ENCODE assay signal across 20 cellular contexts in genomic region chr18:37247499-37248161, GRCh38.
A peak's percentile ranks its signal among the peaks of the same experiment; 100 is the strongest.
DNase-seq lines count a peak whose midpoint lies in the region; ATAC-seq, FAIRE-seq and TF ChIP-seq lines count a peak whose summit lies in the region.
"Had no signal": no experiment of that assay in that cellular context is flagged by ENCODE, and none has a peak within 500 bp of the region (broad histone marks: within the 10 kb centered on the region; RNA-seq: fewer than 3 reads in every experiment).

No MANE protein-coding gene starts in this region.

- H3K9me3 ChIP-seq in SK-N-SH, result no peaks in the 10 kb centered on the region
- no peaks in the 10 kb centered on the region for H3K9me3 ChIP-seq in H1 (ENCODE audit: insufficient read depth in 2 of 2, low read depth in 1 of 2, low read length in 1 of 2)
- H3K9me3 ChIP-seq in colonic mucosa, result no peaks in the 10 kb centered on the region
- H3K9me3 ChIP-seq: A549, Caco-2 had no signal

- no peaks in the 10 kb centered on the region for H4K20me1 ChIP-seq in SK-N-SH (ENCODE audit: insufficient read depth)
- H4K20me1 ChIP-seq in H1 (replicated peaks in 1 of 2; ENCODE audit: control insufficient read depth in 1 of 2, insufficient read depth in 2 of 2, low read length in 2 of 2), result peaks cover 0 to 6% of the 10 kb centered on the region in 2 experiments

- POLR2A ChIA-PET in SK-N-SH (lab: Yijun Ruan, JAX), result no interaction called here
- POLR2A ChIA-PET in H1 (lab: Charles Lee; ENCODE audit: partially characterized antibody), result interaction anchor here (0.9 kb wide), 1 partner anchor 70 kb away, joined by 3 read pairs; no protein-coding TSS in a partner anchor
- POLR2A ChIA-PET in HEK293T (lab: Yijun Ruan, JAX), result no interaction called here

- peak overlapping the region; percentile 45; the same call in 1 of the 2 replicates for H2BK12ac ChIP-seq in H1 (ENCODE audit: low read depth, low read length)

- H3K23me2 ChIP-seq in H1 (ENCODE audit: low read depth, low read length), result no peaks in the 10 kb centered on the region

- no peak overlapping the region for H4K5ac ChIP-seq in H1 (ENCODE audit: insufficient read length, low read depth, low read length)

- H3K18ac ChIP-seq in H1 (ENCODE audit: extremely low read depth, low read length), result 0 out of 2 replicates have a peak overlapping the region, but pooled peaks have one; percentile 10

- peak; percentile 60 for DNase-seq in SK-N-SH
- DNase-seq in H1 (ENCODE audit: low read depth in 1 of 2, low spot score in 2 of 2), result no peak
- peak; percentile 18 for DNase-seq in nephron progenitor cell
- no peak for DNase-seq in dedifferentiated amniotic fluid mesenchymal stem cell (ENCODE audit: extremely low spot score)
- DNase-seq in colonic mucosa, result no peak
- no peak for DNase-seq in HEK293T (ENCODE audit: extremely low spot score)
- DNase-seq: AML-193; Caco-2; CD4-positive, alpha-beta T cell; IMR-90; KBM-7 had no signal

- TF ChIP-seq CTCF in SK-N-SH (IDR thresholded peaks at IDR 0.05) (no peak), H1 (IDR thresholded peaks at IDR 0.05; ENCODE audit: control extremely low read depth in 1 of 3, insufficient read depth in 1 of 3, low read depth in 1 of 3, low read length in 3 of 3) (peak in 1 of 3 experiments; percentile 17; a peak in 1 of 4 replicates), nephron progenitor cell (IDR thresholded peaks at IDR 0.05) (no peak), colonic mucosa (IDR thresholded peaks at IDR 0.05) (no peak)

- no peak for TF ChIP-seq POLR2A in H1 (IDR thresholded peaks at IDR 0.05; ENCODE audit: control extremely low read depth in 1 of 2, low read depth in 2 of 2, low read length in 2 of 2)

- no peak overlapping the region for H3K27ac ChIP-seq in SK-N-SH (ENCODE audit: low read depth in 2 of 2, low read length in 1 of 2)
- no peak overlapping the region for H3K27ac ChIP-seq in H1 (ENCODE audit: low read depth, low read length)
- no peak overlapping the region for H3K27ac ChIP-seq in colonic mucosa
- H3K27ac ChIP-seq: 22Rv1, A549, C4-2B had no signal

- H3K4me3 Mint-ChIP-seq in nephron progenitor cell, result no peak overlapping the region
- H3K4me3 Mint-ChIP-seq: CD4-positive, alpha-beta T cell had no signal

- H3K9ac ChIP-seq in SK-N-SH, result no peak overlapping the region
- no peak overlapping the region for H3K9ac ChIP-seq in H1 (replicated peaks in 1 of 4; ENCODE audit: extremely low read depth in 1 of 4, low read depth in 3 of 4, low read length in 3 of 4)
- H3K9ac ChIP-seq in colonic mucosa (ENCODE audit: low read depth in 2 of 2, low read length in 2 of 2), result no peak overlapping the region

- no peaks in the 10 kb centered on the region; a peak in 1 of 4 replicates for H3K4me1 ChIP-seq in SK-N-SH (ENCODE audit: control insufficient read depth in 1 of 2, insufficient read depth in 2 of 2, low read depth in 1 of 2, low read length in 1 of 2)
- H3K4me1 ChIP-seq in H1 (replicated peaks in 1 of 4; ENCODE audit: control insufficient read depth in 3 of 4, insufficient read depth in 4 of 4, low read length in 3 of 4), result peaks cover 0 to 10% (median 5%) of the 10 kb centered on the region in 4 experiments; a peak in 5 of 7 replicates
- H3K4me1 ChIP-seq in colonic mucosa, result no peaks in the 10 kb centered on the region
- H3K4me1 ChIP-seq: A549, Caco-2 had no signal

- H3K23ac ChIP-seq in H1 (ENCODE audit: insufficient read length), result no peak overlapping the region

- no peaks in the 10 kb centered on the region; the same call in 1 of the 2 replicates for H3K27me3 ChIP-seq in SK-N-SH (ENCODE audit: insufficient read depth)
- H3K27me3 ChIP-seq in H1 (replicated peaks in 1 of 4; ENCODE audit: control insufficient read depth in 3 of 4, extremely low read depth in 1 of 4, insufficient read depth in 3 of 4, low read length in 3 of 4), result peaks cover 2 to 17% (median 8%) of the 10 kb centered on the region in 4 experiments
- H3K27me3 ChIP-seq in colonic mucosa, result peaks cover under 1% of the 10 kb centered on the region

- peak overlapping the region; percentile 27 for H3K4ac ChIP-seq in H1 (replicated peaks; ENCODE audit: insufficient read length, low read depth, low read length)

- intact Hi-C loops in colonic mucosa (cut with DNase I), result no loop called here

- H2AFZ ChIP-seq in SK-N-SH (ENCODE audit: low read depth), result no peak overlapping the region
- H2AFZ ChIP-seq in H1 (ENCODE audit: low read length), result no peak overlapping the region

- H2BK120ac ChIP-seq in H1 (replicated peaks; ENCODE audit: low read depth, low read length), result no peak overlapping the region

- no peak for FAIRE-seq in H1 (lab: Jason Lieb, UNC)
- FAIRE-seq: A549, G401.6, GM12891, H54, HTR-8/SVneo had no signal

- H3K79me2 ChIP-seq in SK-N-SH (ENCODE audit: insufficient read depth), result no peaks in the 10 kb centered on the region
- H3K79me2 ChIP-seq in H1 (ENCODE audit: control insufficient read depth in 1 of 2, insufficient read depth in 2 of 2, low read length in 2 of 2), result no peaks in the 10 kb centered on the region

- CTCF ChIA-PET in SK-N-SH (lab: Yijun Ruan, JAX), result interaction anchor here (1.1 kb wide), 2 partner anchors 14 to 16 kb away, joined by 3 to 4 read pairs; no protein-coding TSS in a partner anchor
- CTCF ChIA-PET in H1 (lab: Charles Lee; ENCODE audit: partially characterized antibody), result interaction anchor here (3.0 to 4.7 kb wide), 2 partner anchors 40 to 305 kb away, joined by 16 to 36 read pairs; no protein-coding TSS in a partner anchor
- CTCF ChIA-PET in HEK293T (lab: Yijun Ruan, JAX), result interaction anchor here (2.2 kb wide), 1 partner anchor 419 kb away, joined by 4 read pairs; the partner anchor contains the start of genes KIAA1328 and TPGS2

- H3K36me3 ChIP-seq in SK-N-SH (replicated peaks in 1 of 2; ENCODE audit: control insufficient read depth in 1 of 2, insufficient read depth in 2 of 2, low read length in 1 of 2) (no peaks in the 10 kb centered on the region), H1 (ENCODE audit: control insufficient read depth in 2 of 4, insufficient read depth in 4 of 4, low read length in 3 of 4) (no peaks in the 10 kb centered on the region), colonic mucosa (no peaks in the 10 kb centered on the region)

- H3K4me3 ChIP-seq in SK-N-SH (ENCODE audit: low read depth in 2 of 2, low read length in 1 of 2) (no peak overlapping the region), H1 (ENCODE audit: extremely low read depth in 1 of 4, insufficient read depth in 2 of 4, low read depth in 3 of 4, low read length in 4 of 4) (no peak overlapping the region), colonic mucosa (no peak overlapping the region)
- H3K4me3 ChIP-seq: A549 had no signal

- H4K91ac ChIP-seq in H1 (replicated peaks; ENCODE audit: insufficient read length, low read length), result no peak overlapping the region

- peaks cover 46% of the 10 kb centered on the region for H3K27me3 Mint-ChIP-seq in nephron progenitor cell (ENCODE audit: low read depth, poor library complexity)

- no peak overlapping the region for H3K14ac ChIP-seq in H1 (ENCODE audit: insufficient read length)

- no peaks in the 10 kb centered on the region for H3K9me3 Mint-ChIP-seq in nephron progenitor cell
- H3K9me3 Mint-ChIP-seq: CD4-positive, alpha-beta T cell had no signal

- H3K4me2 ChIP-seq in SK-N-SH (no peak overlapping the region), H1 (ENCODE audit: insufficient read depth in 1 of 2, low read depth in 2 of 2, low read length in 2 of 2) (no peak overlapping the region)
- H3K4me2 ChIP-seq: A549 had no signal

- no peak overlapping the region for H2BK20ac ChIP-seq in H1 (ENCODE audit: low read length)

- TF ChIP-seq EP300 in SK-N-SH (IDR thresholded peaks at IDR 0.05; ENCODE audit: borderline replicate concordance in 1 of 2, low read depth in 1 of 2, low read length in 1 of 2), result no peak
- no peak for TF ChIP-seq EP300 in H1 (IDR thresholded peaks at IDR 0.05; ENCODE audit: borderline replicate concordance in 1 of 2, low read depth in 2 of 2, low read length in 2 of 2)

- ATAC-seq in SK-N-SH treated with all-trans-retinoic acid at 6 μM for 48 hours, result no peak; the same call in 2 of the 3 replicates
- ATAC-seq: A549, HCT116 had no signal

- no peaks in the 10 kb centered on the region; the same call in 1 of the 2 replicates for H3K79me1 ChIP-seq in H1 (ENCODE audit: low read depth, low read length)

- peaks cover 64% of the 10 kb centered on the region for H3K4me1 Mint-ChIP-seq in nephron progenitor cell

- H3K27ac Mint-ChIP-seq in nephron progenitor cell, result no peak overlapping the region
- H3K27ac Mint-ChIP-seq: CD4-positive, alpha-beta T cell had no signal

- WGBS in SK-N-SH (ENCODE audit: low lambda C conversion rate), result 66% methylated on average over 9 of the region's 10 CpGs
- WGBS in H1 (ENCODE audit: extremely low coverage in 1 of 2, insufficient coverage in 1 of 2, insufficient read length in 1 of 2, insufficient replicate concordance in 2 of 2, low coverage in 1 of 2, low lambda C conversion rate in 2 of 2, missing lambda C conversion rate in 1 of 2), 2 experiments, result 82% methylated on average over 10 of the region's 10 CpGs; no CpG with 5 or more reads in 1 of the 2 experiments

- TF ChIP-seq RAD21 in SK-N-SH (IDR thresholded peaks at IDR 0.05; ENCODE audit: low read length) (no peak), H1 (IDR thresholded peaks at IDR 0.05 in 1 of 2, conservative IDR thresholded peaks at IDR 0.05 in 1 of 2; ENCODE audit: low read depth in 2 of 2, low read length in 2 of 2) (no peak)

- H3K56ac ChIP-seq in H1 (replicated peaks; ENCODE audit: insufficient read length, low read depth, low read length), result no peak overlapping the region

- H4K8ac ChIP-seq in H1 (ENCODE audit: extremely low read depth, insufficient read depth, low read length), result 0 out of 2 replicates have a peak overlapping the region, but pooled peaks have one; percentile 9

- H2BK5ac ChIP-seq in H1 (ENCODE audit: low read depth, low read length), result no peak overlapping the region

- no peaks in the 10 kb centered on the region for H3K9me2 ChIP-seq in SK-N-SH

- H2AK5ac ChIP-seq in H1 (ENCODE audit: low read depth, low read length), result no peak overlapping the region

- H3F3A ChIP-seq in SK-N-SH (replicated peaks; ENCODE audit: insufficient read depth), result no peaks in the 10 kb centered on the region

- H2BK15ac ChIP-seq in H1 (ENCODE audit: low read length), result no peak overlapping the region; the same call in 1 of the 2 replicates

- H3K36me3 Mint-ChIP-seq in nephron progenitor cell (ENCODE audit: low read depth), result no peaks in the 10 kb centered on the region

TF ChIP-seq in SK-N-SH, 30 proteins besides CTCF, POLR2A, EP300 and RAD21 (continues in another document):
- TF ChIP-seq JUND (IDR thresholded peaks at IDR 0.05) (no peak), NFIC (IDR thresholded peaks at IDR 0.05; ENCODE audit: borderline replicate concordance) (no peak)

TF ChIP-seq in SK-N-SH treated with all-trans-retinoic acid at 6 μM for 48 hours, 23 proteins besides CTCF, POLR2A, EP300 and RAD21 (continues in another document):
- no peak for TF ChIP-seq CSDC2 (CRISPR knock-in tag; IDR thresholded peaks at IDR 0.05)

TF ChIP-seq in H1, 55 proteins besides CTCF, POLR2A, EP300 and RAD21 (continues in another document):
- TF ChIP-seq RNF2 (IDR thresholded peaks at IDR 0.05; ENCODE audit: borderline replicate concordance, low read depth, low read length, missing control alignments, poor library complexity, severe bottlenecking) (no peak), JUND (IDR thresholded peaks at IDR 0.05; ENCODE audit: low read length) (no peak)

TF ChIP-seq in HEK293T, 16 proteins besides CTCF, POLR2A, EP300 and RAD21 (continues in another document):
- TF ChIP-seq FOXA1 (IDR thresholded peaks at IDR 0.05), result no peak
- no peak for TF ChIP-seq HDGF (IDR thresholded peaks at IDR 0.05; ENCODE audit: borderline replicate concordance)
- TF ChIP-seq BHLHE40 (IDR thresholded peaks at IDR 0.05; ENCODE audit: borderline replicate concordance), result no peak

Comparison
In these comparisons a context has a peak if more than half of its experiments do, and no peak if none do; other contexts are left out.
1. DNase-seq: peak in SK-N-SH (single experiment) and nephron progenitor cell (single experiment); none in H1 (0 of 2), dedifferentiated amniotic fluid mesenchymal stem cell (single experiment), colonic mucosa (single experiment) and HEK293T (single experiment).